ENCODE assay signal across 1 cellular context in genomic region chr20:35171753-35172433, GRCh38.
TF ChIP-seq lines count a peak whose summit lies in the region.

PROCR (plus strand) TSS chr20:35172072; CDS start chr20:35172155, 83 bp downstream.

TF ChIP-seq in K562, 482 proteins besides CTCF, POLR2A, EP300 and RAD21 (continued from another document):
- TF ChIP-seq MAX (CRISPR knock-in tag; IDR thresholded peaks at IDR 0.05) (peak; percentile 13; the same call in 1 of the 2 replicates), ZNF263 (CRISPR knock-in tag; IDR thresholded peaks at IDR 0.05; ENCODE audit: borderline replicate concordance) (peak; percentile 97), KDM1A (IDR thresholded peaks at IDR 0.05) (peak in 1 of 2 experiments; percentile 49; a peak in 1 of 4 replicates), L3MBTL2 (IDR thresholded peaks at IDR 0.05) (peak; percentile 59), MNT (conservative IDR thresholded peaks at IDR 0.05) (0 out of 4 replicates have a peak, but pooled peaks of 1 of the 2 experiments have one; percentile 38), HMBOX1 (IDR thresholded peaks at IDR 0.05) (0 out of 2 replicates have a peak, but pooled peaks have one; percentile 26), CTBP1 (IDR thresholded peaks at IDR 0.05; ENCODE audit: borderline replicate concordance) (peak; percentile 91), CBFA2T3 (IDR thresholded peaks at IDR 0.05) (peak; percentile 74), PTTG1 (tag; IDR thresholded peaks at IDR 0.05; ENCODE audit: low read depth) (no peak), TAL1 (IDR thresholded peaks at IDR 0.05) (peak; percentile 51; the same call in 1 of the 2 replicates), MAZ (CRISPR knock-in tag; conservative IDR thresholded peaks at IDR 0.05 in 1 of 2, IDR thresholded peaks at IDR 0.05 in 1 of 2) (peak; percentile 40 to 59; a peak in 2 of 4 replicates), ZNF175 (CRISPR knock-in tag; IDR thresholded peaks at IDR 0.05; ENCODE audit: low read depth) (no peak), GATA2 (CRISPR knock-in tag; IDR thresholded peaks at IDR 0.05) (peak; percentile 52; the same call in 1 of the 2 replicates), FOXK1 (CRISPR knock-in tag; IDR thresholded peaks at IDR 0.05; ENCODE audit: borderline replicate concordance) (0 out of 2 replicates have a peak, but pooled peaks have one; percentile 30), TBP (optimal IDR thresholded peaks at IDR 0.05; ENCODE audit: low read depth, low read length) (peak; percentile 13), RNF219 (CRISPR knock-in tag; IDR thresholded peaks at IDR 0.05) (no peak), SPI1 (IDR thresholded peaks at IDR 0.05; ENCODE audit: borderline replicate concordance, low read depth, low read length) (peak; percentile 82), PHF8 (IDR thresholded peaks at IDR 0.05; ENCODE audit: borderline replicate concordance, low read length) (peak; percentile 15; the same call in 1 of the 2 replicates), ZNF79 (CRISPR knock-in tag; IDR thresholded peaks at IDR 0.05; ENCODE audit: low read depth) (no peak), SMAD4 (CRISPR knock-in tag; conservative IDR thresholded peaks at IDR 0.05) (peak; percentile 58; the same call in 1 of the 2 replicates)
